In the genomic region with DNA sequence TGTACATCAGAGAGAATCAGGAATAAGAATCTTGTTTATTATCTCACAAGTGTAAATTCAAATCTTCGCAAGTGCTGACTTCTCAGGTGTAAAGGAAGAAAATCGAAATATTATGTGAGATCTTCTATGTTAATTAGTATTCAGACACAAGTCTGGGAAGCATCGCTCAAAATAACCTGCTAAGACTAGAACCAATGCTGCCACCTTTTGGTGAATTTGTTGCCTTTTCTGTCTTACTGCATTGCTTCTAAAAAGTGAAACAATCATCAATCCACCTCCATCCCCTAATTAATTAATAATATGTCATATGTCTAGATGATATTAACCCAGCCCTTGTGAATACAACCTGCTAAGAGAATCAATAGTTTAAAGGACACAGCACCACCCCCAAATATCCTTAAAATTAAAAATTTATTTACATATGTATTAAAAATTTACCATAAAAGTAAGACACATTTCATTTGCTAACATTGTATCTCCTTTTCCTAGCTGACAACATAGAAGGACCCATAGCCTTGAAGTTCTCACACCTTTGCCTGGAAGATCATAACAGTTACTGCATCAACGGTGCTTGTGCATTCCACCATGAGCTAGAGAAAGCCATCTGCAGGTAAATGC, we compare ENCODE assay signal across 8 cellular contexts. TPM values are rescaled to one million over a fixed set of nuclear protein-coding genes. Genes with fewer than 3 reads are reported as not detected.
DNase-seq lines count a peak whose midpoint lies in the region; ATAC-seq, FAIRE-seq and TF ChIP-seq lines count a peak whose summit lies in the region.

No MANE protein-coding gene starts in this region.

- TF ChIP-seq POLR2A in erythroblast (IDR thresholded peaks at IDR 0.05; ENCODE audit: low read length) (no peak), GM18505 (IDR thresholded peaks at IDR 0.05; ENCODE audit: borderline replicate concordance, extremely low read depth, insufficient read depth, insufficient read length) (no peak)

- peak; percentile 36 for DNase-seq in D341Med (ENCODE audit: low spot score)
- DNase-seq in RCC 7860 (ENCODE audit: low spot score) = peak; percentile 34
- DNase-seq in erythroblast (lab: John Stamatoyannopoulos, UW) = peak; percentile 45 to 67
- peak; percentile 19 for DNase-seq in neural crest cell (ENCODE audit: low read depth, low spot score)
- no peak for DNase-seq in effector CD4-positive, alpha-beta T cell

- peak; percentile 77 for TF ChIP-seq CTCF in neural crest cell (conservative IDR thresholded peaks at IDR 0.05)

- FAIRE-seq in RCC 7860 (lab: Jason Lieb, UNC) = peak; percentile 66

- H3K27me3 Mint-ChIP-seq in neural crest cell (ENCODE audit: low read depth) = no peaks in the 10 kb centered on the region

- H3K9me3 Mint-ChIP-seq in neural crest cell = no peaks in the 10 kb centered on the region

- peaks cover 3% of the 10 kb centered on the region for H3K4me1 Mint-ChIP-seq in neural crest cell

- H3K36me3 Mint-ChIP-seq in neural crest cell (ENCODE audit: low read depth) = no peaks in the 10 kb centered on the region

- H3K27ac Mint-ChIP-seq in neural crest cell (ENCODE audit: unreplicated experiment) = no peak overlapping the region

- no peak overlapping the region for H3K4me3 Mint-ChIP-seq in neural crest cell

- ATAC-seq in GM18517 (IDR thresholded peaks at IDR 0.05; ENCODE audit: unreplicated experiment) (peak; percentile 81), HG03469 (IDR thresholded peaks at IDR 0.05; ENCODE audit: unreplicated experiment) (peak; percentile 77), GM18505 (IDR thresholded peaks at IDR 0.05; ENCODE audit: unreplicated experiment) (no peak)

RNA-seq across cellular contexts. Expression of a gene that starts 3.5 kb away (rescaled TPM):
- 0.63 TPM in 1 of 2 replicates, not detected in the other for total RNA-seq in neural crest cell

RNA-seq across cellular contexts. Expression of a gene that starts 53.1 kb away (rescaled TPM):
- not detected in 2 replicates for total RNA-seq in neural crest cell
